Comparison of ENCODE assay signal across 30 cellular contexts in the genomic region with DNA sequence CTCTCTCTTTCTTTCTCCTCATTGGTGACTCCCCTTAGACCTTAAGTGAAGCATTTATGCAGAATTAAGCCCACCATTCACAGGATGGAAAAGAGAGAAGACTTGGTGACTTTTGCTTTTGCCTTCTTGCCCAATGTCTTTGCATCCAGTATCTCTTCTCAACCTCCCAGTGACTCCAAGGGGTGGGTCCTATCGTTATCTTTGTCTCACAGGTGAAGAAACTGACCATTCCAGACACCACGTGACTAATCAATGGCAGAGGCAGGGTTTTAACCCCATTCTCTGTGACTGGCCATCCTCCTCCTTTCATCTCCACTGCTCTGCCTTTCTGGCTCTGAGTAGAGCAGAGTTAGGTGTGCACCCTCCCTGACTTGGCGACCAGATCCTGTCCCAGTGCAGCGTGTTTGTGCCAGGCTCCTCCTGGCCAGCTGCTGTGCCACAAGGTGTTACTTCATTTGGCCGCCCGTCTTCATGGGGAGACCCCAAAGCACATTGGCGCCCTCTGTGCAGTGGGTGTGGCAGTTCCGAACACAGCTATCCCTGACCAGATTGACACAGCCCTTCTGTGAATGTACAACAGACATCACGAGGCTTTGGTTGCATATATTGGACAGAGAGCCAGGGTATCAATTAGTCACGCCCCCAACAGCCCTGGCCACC.
"Had no signal": no experiment of that assay in that cellular context is flagged by ENCODE, and none has a peak within 500 bp of the region (broad histone marks: within the 10 kb centered on the region; RNA-seq: fewer than 3 reads in every experiment).

No MANE protein-coding gene starts in this region.

- H3K4me3 ChIP-seq: adrenal gland, PC-9 had no signal

- FAIRE-seq: bronchial epithelial cell, colon, RCC 7860 had no signal

- H3K27me3 ChIP-seq: adrenal gland had no signal

- H3K36me3 ChIP-seq: adrenal gland had no signal

- H3K27ac ChIP-seq: adrenal gland, PC-9, RWPE1 had no signal

- H3K9me3 ChIP-seq: adrenal gland had no signal

- H3K4me2 ChIP-seq: PC-9 had no signal

- DNase-seq: activated CD4-positive, alpha-beta T cell treated with anti-CD3 and anti-CD28 coated beads, Interleukin-2, amount 10 ng/mL, durations not matched to agents 24 days and 14 days; activated CD4-positive, alpha-beta T cell treated with anti-CD3 and anti-CD28 coated beads, Interleukin-2, amount 50 U/mL, for 4 hours; activated CD8-positive, alpha-beta T cell treated with anti-CD3 and anti-CD28 coated beads for 36 hours; activated effector memory CD4-positive, alpha-beta T cell treated with anti-CD3 and anti-CD28 coated beads, Interleukin-2, amount 50 U/mL, for 16 hours; activated naive CD4-positive, alpha-beta T cell; activated T-cell treated with anti-CD3 and anti-CD28 coated beads, Interleukin-2, amount 50 U/mL, for 1 hour; activated T-cell treated with anti-CD3 and anti-CD28 coated beads, Interleukin-2, amount 50 U/mL, for 72 hours; central memory CD4-positive, alpha-beta T cell; KG1; NCI-H1092 treated with DMSO at 0.1 percent for 48 hours; NCI-H1417; NCI-H146; NCI-H1930; NCI-H2081 treated with DMSO at 0.1 percent for 48 hours; NCI-H345; NCI-H524 treated with DMSO at 0.1 percent for 48 hours; NK-92 treated with Interleukin-12 subunit alpha and Interleukin-12 subunit beta, amount 100 ng/mL, for 24 hours; PC-9; SW 1271; T-helper 1 cell; T-helper 2 cell; T-helper 9 cell had no signal

- H3K4me1 ChIP-seq: adrenal gland had no signal

- ATAC-seq: activated CD8-positive, alpha-beta T cell treated with anti-CD3 and anti-CD28 coated beads for 36 hours; activated naive CD4-positive, alpha-beta T cell treated with anti-CD3 and anti-CD28 coated beads, Interleukin-2, amount 50 U/mL, for 72 hours; activated T-cell treated with anti-CD3 and anti-CD28 coated beads, Interleukin-2, amount 50 U/mL, for 72 hours; activated T-helper 17 cell treated with anti-CD3 and anti-CD28 coated beads, Interleukin-2, amount 50 U/mL, for 72 hours; Right ventricle myocardium inferior had no signal

- H2AFZ ChIP-seq: PC-9 had no signal
